1 cellular context compared by ENCODE assay signal in genomic region chr4:123555500-123556273, GRCh38.
TF ChIP-seq lines count a peak whose summit lies in the region.

No MANE protein-coding gene starts in this region.

TF ChIP-seq in HepG2, 621 proteins besides CTCF, POLR2A, EP300 and RAD21 (continued from another document and continues in another):
- TF ChIP-seq NR1H2 (CRISPR knock-in tag; IDR thresholded peaks at IDR 0.05; ENCODE audit: borderline replicate concordance, low read depth) (peak; percentile 43; the same call in 1 of the 2 replicates), POLR2AphosphoS5 (IDR thresholded peaks at IDR 0.05; ENCODE audit: low read depth, low read length) (peak; percentile 80), ZSCAN9 (CRISPR knock-in tag; IDR thresholded peaks at IDR 0.05; ENCODE audit: borderline replicate concordance) (peak; percentile 90; the same call in 1 of the 2 replicates), ISX (CRISPR knock-in tag; conservative IDR thresholded peaks at IDR 0.05) (no peak), RFX1 (IDR thresholded peaks at IDR 0.05) (no peak), MIER3 (CRISPR knock-in tag; IDR thresholded peaks at IDR 0.05; ENCODE audit: borderline replicate concordance) (peak; percentile 82; the same call in 1 of the 2 replicates), E2F2 (CRISPR knock-in tag; IDR thresholded peaks at IDR 0.05; ENCODE audit: borderline replicate concordance) (no peak), NCOA2 (CRISPR knock-in tag; IDR thresholded peaks at IDR 0.05) (peak; percentile 98), ARID2 (CRISPR knock-in tag; IDR thresholded peaks at IDR 0.05; ENCODE audit: borderline replicate concordance) (peak; percentile 73; the same call in 1 of the 2 replicates), ARNT2 (CRISPR knock-in tag; IDR thresholded peaks at IDR 0.05; ENCODE audit: low read depth) (0 out of 2 replicates have a peak, but pooled peaks have one; percentile 36), ZBTB43 (CRISPR knock-in tag; conservative IDR thresholded peaks at IDR 0.05) (peak; percentile 63), ZNF292 (CRISPR knock-in tag; IDR thresholded peaks at IDR 0.05; ENCODE audit: borderline replicate concordance, low read depth) (peak; percentile 66; the same call in 1 of the 2 replicates), TOE1 (CRISPR knock-in tag; IDR thresholded peaks at IDR 0.05) (0 out of 2 replicates have a peak, but pooled peaks have one; percentile 32), YY1 (IDR thresholded peaks at IDR 0.05; ENCODE audit: insufficient read depth, insufficient replicate concordance, low read depth, low read length) (no peak), ZNF766 (CRISPR knock-in tag; IDR thresholded peaks at IDR 0.05; ENCODE audit: borderline replicate concordance) (no peak), PHF8 (CRISPR knock-in tag; IDR thresholded peaks at IDR 0.05) (peak; percentile 54; the same call in 1 of the 2 replicates), ZSCAN12 (CRISPR knock-in tag; IDR thresholded peaks at IDR 0.05) (peak; percentile 56; the same call in 1 of the 2 replicates), RBFOX2 (IDR thresholded peaks at IDR 0.05; ENCODE audit: low read depth, low read length) (peak; percentile 69), ZNF609 (CRISPR knock-in tag; IDR thresholded peaks at IDR 0.05; ENCODE audit: borderline replicate concordance) (peak; percentile 96), ZNF121 (CRISPR knock-in tag; IDR thresholded peaks at IDR 0.05) (no peak), BCL6 (CRISPR knock-in tag; IDR thresholded peaks at IDR 0.05) (peak; percentile 97), HNRNPLL (IDR thresholded peaks at IDR 0.05; ENCODE audit: low read depth, low read length, poor library complexity, severe bottlenecking) (no peak), TIGD3 (CRISPR knock-in tag; IDR thresholded peaks at IDR 0.05; ENCODE audit: borderline replicate concordance) (no peak), ZFP36L1 (CRISPR knock-in tag; IDR thresholded peaks at IDR 0.05) (no peak), ZZZ3 (CRISPR knock-in tag; IDR thresholded peaks at IDR 0.05; ENCODE audit: borderline replicate concordance) (0 out of 2 replicates have a peak, but pooled peaks have one; percentile 45), HNF1B (CRISPR knock-in tag; IDR thresholded peaks at IDR 0.05) (peak; percentile 89), ZNF572 (CRISPR knock-in tag; IDR thresholded peaks at IDR 0.05) (no peak), NFE2 (CRISPR knock-in tag; IDR thresholded peaks at IDR 0.05) (no peak), ZNF501 (CRISPR knock-in tag; IDR thresholded peaks at IDR 0.05) (peak; percentile 57)
- TF ChIP-seq, protein P1, sequence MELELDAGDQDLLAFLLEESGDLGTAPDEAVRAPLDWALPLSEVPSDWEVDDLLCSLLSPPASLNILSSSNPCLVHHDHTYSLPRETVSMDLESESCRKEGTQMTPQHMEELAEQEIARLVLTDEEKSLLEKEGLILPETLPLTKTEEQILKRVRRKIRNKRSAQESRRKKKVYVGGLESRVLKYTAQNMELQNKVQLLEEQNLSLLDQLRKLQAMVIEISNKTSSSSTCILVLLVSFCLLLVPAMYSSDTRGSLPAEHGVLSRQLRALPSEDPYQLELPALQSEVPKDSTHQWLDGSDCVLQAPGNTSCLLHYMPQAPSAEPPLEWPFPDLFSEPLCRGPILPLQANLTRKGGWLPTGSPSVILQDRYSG (CRISPR knock-in tag; IDR thresholded peaks at IDR 0.05), result no peak
- TF ChIP-seq, protein P2, sequence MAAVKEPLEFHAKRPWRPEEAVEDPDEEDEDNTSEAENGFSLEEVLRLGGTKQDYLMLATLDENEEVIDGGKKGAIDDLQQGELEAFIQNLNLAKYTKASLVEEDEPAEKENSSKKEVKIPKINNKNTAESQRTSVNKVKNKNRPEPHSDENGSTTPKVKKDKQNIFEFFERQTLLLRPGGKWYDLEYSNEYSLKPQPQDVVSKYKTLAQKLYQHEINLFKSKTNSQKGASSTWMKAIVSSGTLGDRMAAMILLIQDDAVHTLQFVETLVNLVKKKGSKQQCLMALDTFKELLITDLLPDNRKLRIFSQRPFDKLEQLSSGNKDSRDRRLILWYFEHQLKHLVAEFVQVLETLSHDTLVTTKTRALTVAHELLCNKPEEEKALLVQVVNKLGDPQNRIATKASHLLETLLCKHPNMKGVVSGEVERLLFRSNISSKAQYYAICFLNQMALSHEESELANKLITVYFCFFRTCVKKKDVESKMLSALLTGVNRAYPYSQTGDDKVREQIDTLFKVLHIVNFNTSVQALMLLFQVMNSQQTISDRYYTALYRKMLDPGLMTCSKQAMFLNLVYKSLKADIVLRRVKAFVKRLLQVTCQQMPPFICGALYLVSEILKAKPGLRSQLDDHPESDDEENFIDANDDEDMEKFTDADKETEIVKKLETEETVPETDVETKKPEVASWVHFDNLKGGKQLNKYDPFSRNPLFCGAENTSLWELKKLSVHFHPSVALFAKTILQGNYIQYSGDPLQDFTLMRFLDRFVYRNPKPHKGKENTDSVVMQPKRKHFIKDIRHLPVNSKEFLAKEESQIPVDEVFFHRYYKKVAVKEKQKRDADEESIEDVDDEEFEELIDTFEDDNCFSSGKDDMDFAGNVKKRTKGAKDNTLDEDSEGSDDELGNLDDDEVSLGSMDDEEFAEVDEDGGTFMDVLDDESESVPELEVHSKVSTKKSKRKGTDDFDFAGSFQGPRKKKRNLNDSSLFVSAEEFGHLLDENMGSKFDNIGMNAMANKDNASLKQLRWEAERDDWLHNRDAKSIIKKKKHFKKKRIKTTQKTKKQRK (IDR thresholded peaks at IDR 0.05; ENCODE audit: low read length), result no peak
- TF ChIP-seq, protein P3, sequence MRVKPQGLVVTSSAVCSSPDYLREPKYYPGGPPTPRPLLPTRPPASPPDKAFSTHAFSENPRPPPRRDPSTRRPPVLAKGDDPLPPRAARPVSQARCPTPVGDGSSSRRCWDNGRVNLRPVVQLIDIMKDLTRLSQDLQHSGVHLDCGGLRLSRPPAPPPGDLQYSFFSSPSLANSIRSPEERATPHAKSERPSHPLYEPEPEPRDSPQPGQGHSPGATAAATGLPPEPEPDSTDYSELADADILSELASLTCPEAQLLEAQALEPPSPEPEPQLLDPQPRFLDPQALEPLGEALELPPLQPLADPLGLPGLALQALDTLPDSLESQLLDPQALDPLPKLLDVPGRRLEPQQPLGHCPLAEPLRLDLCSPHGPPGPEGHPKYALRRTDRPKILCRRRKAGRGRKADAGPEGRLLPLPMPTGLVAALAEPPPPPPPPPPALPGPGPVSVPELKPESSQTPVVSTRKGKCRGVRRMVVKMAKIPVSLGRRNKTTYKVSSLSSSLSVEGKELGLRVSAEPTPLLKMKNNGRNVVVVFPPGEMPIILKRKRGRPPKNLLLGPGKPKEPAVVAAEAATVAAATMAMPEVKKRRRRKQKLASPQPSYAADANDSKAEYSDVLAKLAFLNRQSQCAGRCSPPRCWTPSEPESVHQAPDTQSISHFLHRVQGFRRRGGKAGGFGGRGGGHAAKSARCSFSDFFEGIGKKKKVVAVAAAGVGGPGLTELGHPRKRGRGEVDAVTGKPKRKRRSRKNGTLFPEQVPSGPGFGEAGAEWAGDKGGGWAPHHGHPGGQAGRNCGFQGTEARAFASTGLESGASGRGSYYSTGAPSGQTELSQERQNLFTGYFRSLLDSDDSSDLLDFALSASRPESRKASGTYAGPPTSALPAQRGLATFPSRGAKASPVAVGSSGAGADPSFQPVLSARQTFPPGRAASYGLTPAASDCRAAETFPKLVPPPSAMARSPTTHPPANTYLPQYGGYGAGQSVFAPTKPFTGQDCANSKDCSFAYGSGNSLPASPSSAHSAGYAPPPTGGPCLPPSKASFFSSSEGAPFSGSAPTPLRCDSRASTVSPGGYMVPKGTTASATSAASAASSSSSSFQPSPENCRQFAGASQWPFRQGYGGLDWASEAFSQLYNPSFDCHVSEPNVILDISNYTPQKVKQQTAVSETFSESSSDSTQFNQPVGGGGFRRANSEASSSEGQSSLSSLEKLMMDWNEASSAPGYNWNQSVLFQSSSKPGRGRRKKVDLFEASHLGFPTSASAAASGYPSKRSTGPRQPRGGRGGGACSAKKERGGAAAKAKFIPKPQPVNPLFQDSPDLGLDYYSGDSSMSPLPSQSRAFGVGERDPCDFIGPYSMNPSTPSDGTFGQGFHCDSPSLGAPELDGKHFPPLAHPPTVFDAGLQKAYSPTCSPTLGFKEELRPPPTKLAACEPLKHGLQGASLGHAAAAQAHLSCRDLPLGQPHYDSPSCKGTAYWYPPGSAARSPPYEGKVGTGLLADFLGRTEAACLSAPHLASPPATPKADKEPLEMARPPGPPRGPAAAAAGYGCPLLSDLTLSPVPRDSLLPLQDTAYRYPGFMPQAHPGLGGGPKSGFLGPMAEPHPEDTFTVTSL (CRISPR knock-in tag; IDR thresholded peaks at IDR 0.05; ENCODE audit: borderline replicate concordance), result peak; percentile 98
- TF ChIP-seq, protein P4, sequence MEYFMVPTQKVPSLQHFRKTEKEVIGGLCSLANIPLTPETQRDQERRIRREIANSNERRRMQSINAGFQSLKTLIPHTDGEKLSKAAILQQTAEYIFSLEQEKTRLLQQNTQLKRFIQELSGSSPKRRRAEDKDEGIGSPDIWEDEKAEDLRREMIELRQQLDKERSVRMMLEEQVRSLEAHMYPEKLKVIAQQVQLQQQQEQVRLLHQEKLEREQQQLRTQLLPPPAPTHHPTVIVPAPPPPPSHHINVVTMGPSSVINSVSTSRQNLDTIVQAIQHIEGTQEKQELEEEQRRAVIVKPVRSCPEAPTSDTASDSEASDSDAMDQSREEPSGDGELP (IDR thresholded peaks at IDR 0.05; ENCODE audit: borderline replicate concordance, low read depth), result peak; percentile 66
